Comparison of ENCODE assay signal across 9 cellular contexts in the genomic region with DNA sequence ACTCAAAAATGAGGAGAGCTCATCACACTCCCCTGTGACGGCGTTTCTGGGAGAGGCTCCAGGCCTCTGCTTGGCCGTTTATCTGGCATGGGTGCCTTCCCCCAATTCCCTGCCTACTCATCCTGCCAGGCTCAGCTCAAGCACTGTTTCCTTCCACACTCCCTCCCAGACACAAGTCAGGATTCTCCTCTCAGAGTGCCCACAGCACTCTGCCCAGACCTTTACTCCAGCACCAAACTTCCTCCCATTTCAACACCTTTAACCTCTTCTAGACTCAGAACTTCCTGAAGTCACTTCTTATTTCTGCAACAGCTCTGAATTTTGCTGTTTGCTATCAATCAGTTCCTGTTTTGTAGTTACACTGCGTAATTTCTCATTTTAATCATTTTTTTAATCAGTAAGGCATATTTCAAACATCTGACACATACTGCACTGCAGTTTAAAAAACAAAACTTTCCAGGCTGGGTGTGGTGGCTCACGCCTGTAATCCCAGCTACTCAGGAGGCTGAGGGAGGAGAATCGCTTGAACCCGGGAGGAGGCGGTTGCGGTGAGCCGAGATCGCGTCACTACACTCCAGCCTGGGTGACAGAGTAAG. TPM values are rescaled to one million over a fixed set of nuclear protein-coding genes. Genes with fewer than 3 reads are reported as not detected.
A peak's percentile ranks its signal among the peaks of the same experiment; 100 is the strongest.
DNase-seq lines count a peak whose midpoint lies in the region; ATAC-seq and TF ChIP-seq lines count a peak whose summit lies in the region.
"Had no signal": no experiment of that assay in that cellular context is flagged by ENCODE, and none has a peak within 500 bp of the region (broad histone marks: within the 10 kb centered on the region; RNA-seq: fewer than 3 reads in every experiment).

No MANE protein-coding gene starts in this region.

- H3K36me3 ChIP-seq in psoas muscle (ENCODE audit: insufficient read depth in 1 of 2, low read depth in 1 of 2): peaks cover 8 to 54% of the 10 kb centered on the region in 2 donors

- peaks cover 9% of the 10 kb centered on the region for H3K4me1 ChIP-seq in psoas muscle

- H3K9me3 ChIP-seq in psoas muscle: no peaks in the 10 kb centered on the region

- WGBS in psoas muscle, 3 donors: 73 to 78% (median 78%) methylated on average over 12 of the region's 12 CpGs

- H3K4me3 ChIP-seq in dorsolateral prefrontal cortex (peak overlapping the region in 1 of 59 donors; percentile 5), psoas muscle (no peak overlapping the region)

- TF ChIP-seq CTCF in dorsolateral prefrontal cortex (IDR thresholded peaks at IDR 0.05 in 54 of 56, conservative IDR thresholded peaks at IDR 0.05 in 2 of 56; ENCODE audit: low read depth in 1 of 56, partially characterized antibody in 56 of 56) (no peak), psoas muscle (IDR thresholded peaks at IDR 0.05) (no peak)

- DNase-seq in GF-D8 (lab: John Stamatoyannopoulos, UW): peak; percentile 90
- DNase-seq in T-helper 9 cell: peak; percentile 48
- DNase-seq in dorsolateral prefrontal cortex: peak in 6 of 10 donors; percentile 13 to 79 (median 60)
- peak; percentile 44 to 58 for DNase-seq in psoas muscle
- DNase-seq in GOT3 (lab: John Stamatoyannopoulos, UW): no peak
- no peak for DNase-seq in NCI-H1048 (lab: John Stamatoyannopoulos, UW)
- DNase-seq: NCI-H446 had no signal

- intact Hi-C loops in dorsolateral prefrontal cortex (cut with DNase I) (loop anchor here in 1 of 2 donors (10.0 kb wide), 1 partner anchor 192 kb away; no protein-coding TSS in a partner anchor), psoas muscle (cut with DNase I) (loop anchor here in 1 of 2 donors (10.0 kb wide), 1 partner anchor 442 kb away; no protein-coding TSS in a partner anchor)

- H3K27ac ChIP-seq in dorsolateral prefrontal cortex (peak overlapping the region in 36 of 59 donors; percentile 0 to 76 (median 40)), psoas muscle (no peak overlapping the region)

- H3K27me3 ChIP-seq in dorsolateral prefrontal cortex (no peaks in the 10 kb centered on the region), psoas muscle (ENCODE audit: insufficient read depth in 3 of 3, low read length in 2 of 3) (no peaks in the 10 kb centered on the region)

- ATAC-seq in psoas muscle (peak; percentile 40 to 65 (median 52)), HG03342 (IDR thresholded peaks at IDR 0.05; ENCODE audit: unreplicated experiment) (no peak), GM19395 (IDR thresholded peaks at IDR 0.05; ENCODE audit: unreplicated experiment) (no peak)

RNA-seq across cellular contexts. Expression of gene TRMO, which starts 16.0 kb away (rescaled TPM):
- 10 to 100 TPM in 118 of 120 experiments, 1 to 10 TPM in 2; 8.6 to 30.0 (median 17.0) TPM for total RNA-seq in dorsolateral prefrontal cortex
- total RNA-seq in psoas muscle: 10 to 100 TPM in 2 of 4 donors, 1 to 10 TPM in 2; 7.0 to 11.7 (median 8.6) TPM
- polyA plus RNA-seq in psoas muscle: 10 to 100 TPM in 1 of 3 donors, 1 to 10 TPM in 2; 6.7 to 13.9 (median 9.2) TPM

RNA-seq across cellular contexts. Expression of gene HEMGN, which starts 31.6 kb away (rescaled TPM):
- total RNA-seq in dorsolateral prefrontal cortex (1 to 10 TPM in 1 of 120 experiments, under 1 TPM in 48, not detected in 71; 0.16 to 1.3 (median 0.32) TPM), psoas muscle (under 1 TPM in 1 of 4 donors, not detected in 3; 0.71 TPM)
- not detected for polyA plus RNA-seq in psoas muscle

RNA-seq across cellular contexts. Expression of gene FOXE1, which starts 53.3 kb away (rescaled TPM):
- total RNA-seq in dorsolateral prefrontal cortex: not detected
- not detected for total RNA-seq in psoas muscle
- not detected for polyA plus RNA-seq in psoas muscle

Comparison
In these comparisons a context has a peak if more than half of its experiments do, and no peak if none do; other contexts are left out.
1. DNase-seq: peak in GF-D8 (single experiment), T-helper 9 cell (single experiment), dorsolateral prefrontal cortex (6 of 10) and psoas muscle (2 of 2); none in GOT3 (single experiment) and NCI-H1048 (single experiment).
2. ATAC-seq: peak in psoas muscle (4 of 4); none in HG03342 (single experiment) and GM19395 (single experiment).